In genomic region chr10:127148066-127148932, GRCh38 we compare ENCODE assay signal across 11 cellular contexts. TPM values are rescaled to one million over a fixed set of nuclear protein-coding genes. Genes with fewer than 3 reads are reported as not detected.
A peak's percentile ranks its signal among the peaks of the same experiment; 100 is the strongest.
DNase-seq lines count a peak whose midpoint lies in the region; ATAC-seq and TF ChIP-seq lines count a peak whose summit lies in the region.
"Had no signal": no experiment of that assay in that cellular context is flagged by ENCODE, and none has a peak within 500 bp of the region (broad histone marks: within the 10 kb centered on the region; RNA-seq: fewer than 3 reads in every experiment).

No MANE protein-coding gene starts in this region.

- H3K79me2 ChIP-seq in GM23338 (replicated peaks; ENCODE audit: insufficient read depth) (no peaks in the 10 kb centered on the region), PC-9 (ENCODE audit: low read depth) (no peaks in the 10 kb centered on the region)

- H3K4me3 Mint-ChIP-seq in GM23338, result no peak overlapping the region
- H3K4me3 Mint-ChIP-seq in endothelial cell (ENCODE audit: unreplicated experiment), result no peak overlapping the region

- DNase-seq in GM23338 (ENCODE audit: low spot score) (no peak), PC-9 (peak in 1 of 2 experiments; percentile 65), endothelial cell (ENCODE audit: low spot score) (no peak), retinal pigment epithelial cell (ENCODE audit: low read depth) (peak; percentile 56), NCI-H146 treated with DMSO at 0.1 percent for 48 hours (lab: John Stamatoyannopoulos, UW; ENCODE audit: unreplicated experiment) (no peak), occipital lobe (lab: John Stamatoyannopoulos, UW) (no peak), NCI-H2081 treated with DMSO at 0.1 percent for 48 hours (lab: John Stamatoyannopoulos, UW) (no peak)
- DNase-seq: NCI-H69; stimulated activated CD4-positive, alpha-beta T cell treated with anti-CD3 and anti-CD28 coated beads, Interleukin-15, amount 100 ng/mL, for 24 hours had no signal

- peaks cover 31% of the 10 kb centered on the region for H3K4me1 ChIP-seq in GM23338 (ENCODE audit: insufficient read depth)
- peaks cover 43% of the 10 kb centered on the region for H3K4me1 ChIP-seq in PC-9 (replicated peaks; ENCODE audit: insufficient read depth)

- H3K4me2 ChIP-seq in GM23338 (no peak overlapping the region), PC-9 (peak overlapping the region; percentile 57)

- H3K4me1 Mint-ChIP-seq in GM23338, result peaks cover 62% of the 10 kb centered on the region
- peaks cover 3% of the 10 kb centered on the region for H3K4me1 Mint-ChIP-seq in endothelial cell (ENCODE audit: unreplicated experiment)

- H3K27ac Mint-ChIP-seq in GM23338, result peak overlapping the region; percentile 39; the same call in 1 of the 2 replicates
- H3K27ac Mint-ChIP-seq in endothelial cell (ENCODE audit: unreplicated experiment), result peak overlapping the region; percentile 4

- no peaks in the 10 kb centered on the region for H3K27me3 Mint-ChIP-seq in GM23338 (ENCODE audit: insufficient read depth, low read depth, poor library complexity)
- peaks cover 1% of the 10 kb centered on the region for H3K27me3 Mint-ChIP-seq in endothelial cell (ENCODE audit: unreplicated experiment)

- H3K4me3 ChIP-seq in GM23338 (no peak overlapping the region), PC-9 (no peak overlapping the region), retinal pigment epithelial cell (ENCODE audit: low read length) (no peak overlapping the region)
- H3K4me3 ChIP-seq: cardiac muscle cell had no signal

- no peak for ATAC-seq in GM23338
- no peak for ATAC-seq in GM19452 (IDR thresholded peaks at IDR 0.05; ENCODE audit: unreplicated experiment)

- H3K36me3 Mint-ChIP-seq in GM23338 (ENCODE audit: low read depth) (peaks cover 3% of the 10 kb centered on the region; the same call in 1 of the 3 replicates), endothelial cell (ENCODE audit: low read depth, unreplicated experiment) (peaks cover 15% of the 10 kb centered on the region)

- no peaks in the 10 kb centered on the region for H3K9me3 Mint-ChIP-seq in GM23338
- H3K9me3 Mint-ChIP-seq in endothelial cell (ENCODE audit: unreplicated experiment), result no peaks in the 10 kb centered on the region

- no peaks in the 10 kb centered on the region for H3F3A ChIP-seq in GM23338 (replicated peaks; ENCODE audit: low read depth)
- H3F3A ChIP-seq in PC-9 (ENCODE audit: insufficient read depth, low read depth), result peaks cover 17% of the 10 kb centered on the region; the same call in 1 of the 2 replicates

- intact Hi-C loops in PC-9 (cut with micrococcal nuclease; ENCODE audit: unreplicated experiment), result loop anchor here (5.0 kb wide), 1 partner anchor 136 kb away; no protein-coding TSS in a partner anchor

- no peaks in the 10 kb centered on the region for H3K36me3 ChIP-seq in GM23338 (ENCODE audit: insufficient read depth)
- no peaks in the 10 kb centered on the region for H3K36me3 ChIP-seq in PC-9 (ENCODE audit: low read depth)
- H3K36me3 ChIP-seq: cardiac muscle cell had no signal

- no peaks in the 10 kb centered on the region for H3K27me3 ChIP-seq in GM23338 (ENCODE audit: insufficient read depth)
- H3K27me3 ChIP-seq in PC-9 (ENCODE audit: insufficient read depth, low read depth), result no peaks in the 10 kb centered on the region
- H3K27me3 ChIP-seq: cardiac muscle cell had no signal

- H3K9me2 ChIP-seq in GM23338 (ENCODE audit: insufficient read depth) (no peaks in the 10 kb centered on the region), PC-9 (ENCODE audit: insufficient read depth) (no peaks in the 10 kb centered on the region)

- BruUV-seq in PC-9 (replicated peaks; lab: Mats Ljungman, UMichigan), result no TSS peak

- CTCF ChIA-PET in PC-9 (lab: Charles Lee), result no interaction called here

- H3K27ac ChIP-seq in GM23338 (ENCODE audit: low read depth) (no peak overlapping the region), PC-9 (peak overlapping the region; percentile 81)
- H3K27ac ChIP-seq: cardiac muscle cell had no signal

- H4K20me1 ChIP-seq in GM23338 (replicated peaks; ENCODE audit: insufficient read depth), result no peaks in the 10 kb centered on the region; the same call in 1 of the 2 replicates
- H4K20me1 ChIP-seq in PC-9 (ENCODE audit: insufficient read depth), result no peaks in the 10 kb centered on the region

- no peak overlapping the region for H2AFZ ChIP-seq in GM23338
- no peak overlapping the region for H2AFZ ChIP-seq in PC-9

- POLR2A ChIA-PET in PC-9 (lab: Charles Lee; ENCODE audit: unreplicated experiment), result interaction anchor here (0.7 kb wide), 1 partner anchor 1282 kb away, joined by 6 read pairs; no protein-coding TSS in a partner anchor

- no peaks in the 10 kb centered on the region for H3K9me3 ChIP-seq in PC-9 (ENCODE audit: insufficient read depth, low read depth)

- TF ChIP-seq CTCF in GM23338 (conservative IDR thresholded peaks at IDR 0.05; ENCODE audit: low read depth in 2 of 2) (no peak), PC-9 (conservative IDR thresholded peaks at IDR 0.05) (no peak), endothelial cell (IDR thresholded peaks at IDR 0.05; ENCODE audit: unreplicated experiment) (no peak), retinal pigment epithelial cell (conservative IDR thresholded peaks at IDR 0.05; ENCODE audit: low read depth, low read length) (no peak)

TF ChIP-seq in GM23338, 12 proteins besides CTCF, POLR2A, EP300 and RAD21:
- TF ChIP-seq ZNF114 (CRISPR knock-in tag; IDR thresholded peaks at IDR 0.05) (no peak), REST (IDR thresholded peaks at IDR 0.05; ENCODE audit: unreplicated experiment) (no peak), ZNF331 (CRISPR knock-in tag; IDR thresholded peaks at IDR 0.05; ENCODE audit: low read depth) (no peak)
TF ChIP-seq in GM23338: peak in this region for 0.

RNA-seq across cellular contexts. Expression of gene INSYN2A, which starts 48.1 kb away (rescaled TPM):
- 0.28 TPM in 1 of 2 replicates, not detected in the other for total RNA-seq in GM23338 (2014; rRNA removed; shearing (Covaris generic))
- 0.77 and 1.3 TPM in 2 replicates for polyA plus RNA-seq in GM23338 (2016; fragmentation: Nextera tagmentation; extraction: Ambion mirVana)
- total RNA-seq in PC-9 (2021) (not detected in 2 replicates), endothelial cell (ENCODE audit: unreplicated experiment) (1.7 TPM), occipital lobe (7.8 TPM)
- total RNA-seq: cardiac muscle cell had no signal
